3 cellular contexts compared by ENCODE assay signal in the genomic region with DNA sequence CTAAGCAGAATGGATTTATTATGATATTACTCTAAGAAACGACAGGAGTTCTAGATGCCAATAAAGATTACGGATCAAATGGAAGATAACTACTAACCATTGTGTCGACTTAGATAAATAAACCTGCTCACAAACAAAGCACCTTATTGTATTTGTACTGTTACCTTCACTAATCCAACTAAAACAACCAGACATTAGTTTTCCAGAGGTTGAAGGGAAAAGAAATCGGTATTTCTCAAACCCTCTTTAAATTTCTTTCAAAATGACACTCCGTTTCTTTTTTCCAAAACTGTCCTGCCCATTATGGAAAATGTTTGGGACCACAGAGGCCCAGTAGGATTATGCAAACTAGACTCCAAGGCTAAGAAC.
TF ChIP-seq lines count a peak whose summit lies in the region.

No MANE protein-coding gene starts in this region.

TF ChIP-seq in SK-N-SH, 30 proteins besides CTCF, POLR2A, EP300 and RAD21 (continued from another document):
- TF ChIP-seq ZBTB33 (IDR thresholded peaks at IDR 0.05; ENCODE audit: borderline replicate concordance, low read depth) (no peak), FOXJ3 (CRISPR knock-in tag; IDR thresholded peaks at IDR 0.05) (no peak), FOSL2 (IDR thresholded peaks at IDR 0.05; ENCODE audit: borderline replicate concordance, low read depth) (no peak), CHD2 (IDR thresholded peaks at IDR 0.05; ENCODE audit: low read length, partially characterized antibody) (no peak), NRF1 (IDR thresholded peaks at IDR 0.05; ENCODE audit: low read depth, low read length) (no peak), ELF1 (IDR thresholded peaks at IDR 0.05) (no peak), TCF12 (IDR thresholded peaks at IDR 0.05) (no peak), PBX3 (IDR thresholded peaks at IDR 0.05) (no peak), GATA2 (CRISPR knock-in tag; IDR thresholded peaks at IDR 0.05) (no peak), USF1 (IDR thresholded peaks at IDR 0.05; ENCODE audit: borderline replicate concordance, low read depth) (no peak), POLR2AphosphoS5 (IDR thresholded peaks at IDR 0.05; ENCODE audit: low read depth, low read length) (no peak), MEF2A (IDR thresholded peaks at IDR 0.05; ENCODE audit: borderline replicate concordance, low read depth) (no peak), MXI1 (IDR thresholded peaks at IDR 0.05; ENCODE audit: low read depth, low read length) (no peak), RXRA (IDR thresholded peaks at IDR 0.05; ENCODE audit: borderline replicate concordance, low read depth) (no peak)

TF ChIP-seq in SK-N-SH treated with all-trans-retinoic acid at 6 μM for 48 hours, 23 proteins besides CTCF, POLR2A, EP300 and RAD21 (continued from another document):
- TF ChIP-seq PATZ1 (CRISPR knock-in tag; IDR thresholded peaks at IDR 0.05; ENCODE audit: borderline replicate concordance): no peak
TF ChIP-seq in SK-N-SH treated with all-trans-retinoic acid at 6 μM for 48 hours: peak in this region for 0.

TF ChIP-seq in WTC11, 78 proteins besides CTCF, POLR2A, EP300 and RAD21 (continued from another document):
- TF ChIP-seq, protein P1, sequence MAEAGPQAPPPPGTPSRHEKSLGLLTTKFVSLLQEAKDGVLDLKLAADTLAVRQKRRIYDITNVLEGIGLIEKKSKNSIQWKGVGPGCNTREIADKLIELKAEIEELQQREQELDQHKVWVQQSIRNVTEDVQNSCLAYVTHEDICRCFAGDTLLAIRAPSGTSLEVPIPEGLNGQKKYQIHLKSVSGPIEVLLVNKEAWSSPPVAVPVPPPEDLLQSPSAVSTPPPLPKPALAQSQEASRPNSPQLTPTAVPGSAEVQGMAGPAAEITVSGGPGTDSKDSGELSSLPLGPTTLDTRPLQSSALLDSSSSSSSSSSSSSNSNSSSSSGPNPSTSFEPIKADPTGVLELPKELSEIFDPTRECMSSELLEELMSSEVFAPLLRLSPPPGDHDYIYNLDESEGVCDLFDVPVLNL (CRISPR knock-in tag; IDR thresholded peaks at IDR 0.05; ENCODE audit: borderline replicate concordance, low read depth): no peak
- TF ChIP-seq CDX4 (CRISPR knock-in tag; IDR thresholded peaks at IDR 0.05; ENCODE audit: borderline replicate concordance): no peak
- TF ChIP-seq HMGA2 (CRISPR knock-in tag; IDR thresholded peaks at IDR 0.05): no peak
- no peak for TF ChIP-seq ZNF219 (CRISPR knock-in tag; IDR thresholded peaks at IDR 0.05; ENCODE audit: borderline replicate concordance)
- TF ChIP-seq CBFB (CRISPR knock-in tag; IDR thresholded peaks at IDR 0.05; ENCODE audit: low read depth): no peak
- no peak for TF ChIP-seq JAZF1 (CRISPR knock-in tag; IDR thresholded peaks at IDR 0.05)
- TF ChIP-seq, protein P2, sequence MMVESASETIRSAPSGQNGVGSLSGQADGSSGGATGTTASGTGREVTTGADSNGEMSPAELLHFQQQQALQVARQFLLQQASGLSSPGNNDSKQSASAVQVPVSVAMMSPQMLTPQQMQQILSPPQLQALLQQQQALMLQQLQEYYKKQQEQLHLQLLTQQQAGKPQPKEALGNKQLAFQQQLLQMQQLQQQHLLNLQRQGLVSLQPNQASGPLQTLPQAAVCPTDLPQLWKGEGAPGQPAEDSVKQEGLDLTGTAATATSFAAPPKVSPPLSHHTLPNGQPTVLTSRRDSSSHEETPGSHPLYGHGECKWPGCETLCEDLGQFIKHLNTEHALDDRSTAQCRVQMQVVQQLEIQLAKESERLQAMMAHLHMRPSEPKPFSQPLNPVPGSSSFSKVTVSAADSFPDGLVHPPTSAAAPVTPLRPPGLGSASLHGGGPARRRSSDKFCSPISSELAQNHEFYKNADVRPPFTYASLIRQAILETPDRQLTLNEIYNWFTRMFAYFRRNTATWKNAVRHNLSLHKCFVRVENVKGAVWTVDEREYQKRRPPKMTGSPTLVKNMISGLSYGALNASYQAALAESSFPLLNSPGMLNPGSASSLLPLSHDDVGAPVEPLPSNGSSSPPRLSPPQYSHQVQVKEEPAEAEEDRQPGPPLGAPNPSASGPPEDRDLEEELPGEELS (CRISPR knock-in tag; IDR thresholded peaks at IDR 0.05): no peak
- no peak for TF ChIP-seq CREB1 (CRISPR knock-in tag; IDR thresholded peaks at IDR 0.05)
- no peak for TF ChIP-seq ZNF396 (CRISPR knock-in tag; IDR thresholded peaks at IDR 0.05; ENCODE audit: borderline replicate concordance)
- TF ChIP-seq, protein P3, sequence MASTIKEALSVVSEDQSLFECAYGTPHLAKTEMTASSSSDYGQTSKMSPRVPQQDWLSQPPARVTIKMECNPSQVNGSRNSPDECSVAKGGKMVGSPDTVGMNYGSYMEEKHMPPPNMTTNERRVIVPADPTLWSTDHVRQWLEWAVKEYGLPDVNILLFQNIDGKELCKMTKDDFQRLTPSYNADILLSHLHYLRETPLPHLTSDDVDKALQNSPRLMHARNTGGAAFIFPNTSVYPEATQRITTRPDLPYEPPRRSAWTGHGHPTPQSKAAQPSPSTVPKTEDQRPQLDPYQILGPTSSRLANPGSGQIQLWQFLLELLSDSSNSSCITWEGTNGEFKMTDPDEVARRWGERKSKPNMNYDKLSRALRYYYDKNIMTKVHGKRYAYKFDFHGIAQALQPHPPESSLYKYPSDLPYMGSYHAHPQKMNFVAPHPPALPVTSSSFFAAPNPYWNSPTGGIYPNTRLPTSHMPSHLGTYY (CRISPR knock-in tag; IDR thresholded peaks at IDR 0.05): no peak
- TF ChIP-seq TP53 (CRISPR knock-in tag; IDR thresholded peaks at IDR 0.05): no peak
- TF ChIP-seq ZNF416 (CRISPR knock-in tag; IDR thresholded peaks at IDR 0.05): no peak
- no peak for TF ChIP-seq STAT6 (CRISPR knock-in tag; conservative IDR thresholded peaks at IDR 0.05; ENCODE audit: low read depth)
- TF ChIP-seq, protein P4, sequence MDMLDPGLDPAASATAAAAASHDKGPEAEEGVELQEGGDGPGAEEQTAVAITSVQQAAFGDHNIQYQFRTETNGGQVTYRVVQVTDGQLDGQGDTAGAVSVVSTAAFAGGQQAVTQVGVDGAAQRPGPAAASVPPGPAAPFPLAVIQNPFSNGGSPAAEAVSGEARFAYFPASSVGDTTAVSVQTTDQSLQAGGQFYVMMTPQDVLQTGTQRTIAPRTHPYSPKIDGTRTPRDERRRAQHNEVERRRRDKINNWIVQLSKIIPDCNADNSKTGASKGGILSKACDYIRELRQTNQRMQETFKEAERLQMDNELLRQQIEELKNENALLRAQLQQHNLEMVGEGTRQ (CRISPR knock-in tag; IDR thresholded peaks at IDR 0.05): no peak
- no peak for TF ChIP-seq TCF7 (CRISPR knock-in tag; IDR thresholded peaks at IDR 0.05; ENCODE audit: low read depth)
